ENCODE assay signal across 1 cellular context in genomic region chr2:216287251-216287650, GRCh38.
TF ChIP-seq lines count a peak whose summit lies in the region.

No MANE protein-coding gene starts in this region.

TF ChIP-seq in SK-N-SH treated with all-trans-retinoic acid at 6 μM for 48 hours, 23 proteins besides CTCF, POLR2A, EP300 and RAD21 (continued from another document):
- no peak for TF ChIP-seq ARNTL (CRISPR knock-in tag; IDR thresholded peaks at IDR 0.05; ENCODE audit: borderline replicate concordance, low read depth)
- TF ChIP-seq CSDC2 (CRISPR knock-in tag; IDR thresholded peaks at IDR 0.05) = no peak
- TF ChIP-seq TOX (CRISPR knock-in tag; IDR thresholded peaks at IDR 0.05; ENCODE audit: borderline replicate concordance) = no peak
- no peak for TF ChIP-seq CREB5 (CRISPR knock-in tag; IDR thresholded peaks at IDR 0.05; ENCODE audit: low read depth)
- TF ChIP-seq TSHZ2 (CRISPR knock-in tag; IDR thresholded peaks at IDR 0.05) = no peak
